26 cellular contexts compared by ENCODE assay signal in genomic region chr12:106720696-106721095, GRCh38.
"Had no signal": no experiment of that assay in that cellular context is flagged by ENCODE, and none has a peak within 500 bp of the region (broad histone marks: within the 10 kb centered on the region; RNA-seq: fewer than 3 reads in every experiment).

No MANE protein-coding gene starts in this region.

- H3K4me3 ChIP-seq: dorsolateral prefrontal cortex, gastrocnemius medialis, mucosa of descending colon, psoas muscle, sigmoid colon, testis, tibial nerve, vagina had no signal

- H3K36me3 ChIP-seq: gastrocnemius medialis, sigmoid colon, tibial nerve, vagina had no signal

- H3K4me1 ChIP-seq: gastrocnemius medialis, psoas muscle, sigmoid colon, testis, vagina had no signal

- H3K27me3 ChIP-seq: gastrocnemius medialis, sigmoid colon, testis, tibial nerve, vagina had no signal

- H3K9me3 Mint-ChIP-seq: mesothelial cell of epicardium; natural killer cell treated with Interleukin-12 subunit alpha and Interleukin-12 subunit beta and Interleukin-15 and Interleukin-18, amount 100 ng/mL, for 72 hours; neural crest cell; stimulated activated memory B cell treated with anti-CD40 and anti-IgM and Interleukin-4, amounts not matched to agents 10 μg/mL and 1 μg/mL and 100 μg/mL, for 72 hours had no signal

- H3K36me3 Mint-ChIP-seq: mesothelial cell of epicardium; naive B cell; natural killer cell treated with Interleukin-12 subunit alpha and Interleukin-12 subunit beta and Interleukin-15 and Interleukin-18, amount 100 ng/mL, for 72 hours; stimulated activated memory B cell treated with anti-CD40 and anti-IgM and Interleukin-4, amounts not matched to agents 10 μg/mL and 1 μg/mL and 100 μg/mL, for 72 hours had no signal

- H3K4me3 Mint-ChIP-seq: mesothelial cell of epicardium; naive B cell; natural killer cell treated with Interleukin-12 subunit alpha and Interleukin-12 subunit beta and Interleukin-15 and Interleukin-18, amount 100 ng/mL, for 72 hours; neural crest cell; stimulated activated memory B cell treated with anti-CD40 and anti-IgM and Interleukin-4, amounts not matched to agents 10 μg/mL and 1 μg/mL and 100 μg/mL, for 72 hours had no signal

- ATAC-seq: esophagus mucosa; gastrocnemius medialis; mucosa of descending colon; natural killer cell treated with Interleukin-12 subunit alpha and Interleukin-12 subunit beta and Interleukin-15 and Interleukin-18, amount 100 ng/mL, for 72 hours; psoas muscle; right cardiac atrium; stimulated activated memory B cell treated with anti-CD40 and anti-IgM and Interleukin-4, amounts not matched to agents 10 μg/mL and 1 μg/mL and 100 μg/mL, for 72 hours; stimulated activated naive CD8-positive, alpha-beta T cell treated with anti-CD3 and anti-CD28 coated beads, Interleukin-15, Interleukin-2, amounts not matched to agents 100 U/mL and 50 U/mL, for 24 hours had no signal

- H3K27ac Mint-ChIP-seq: mesothelial cell of epicardium; naive B cell; natural killer cell treated with Interleukin-12 subunit alpha and Interleukin-12 subunit beta and Interleukin-15 and Interleukin-18, amount 100 ng/mL, for 72 hours; stimulated activated memory B cell treated with anti-CD40 and anti-IgM and Interleukin-4, amounts not matched to agents 10 μg/mL and 1 μg/mL and 100 μg/mL, for 72 hours had no signal

- H3K27ac ChIP-seq: dorsolateral prefrontal cortex, epithelial cell of prostate, gastrocnemius medialis, psoas muscle, sigmoid colon, testis, tibial nerve, vagina had no signal

- H3K9me3 ChIP-seq: gastrocnemius medialis, mucosa of descending colon, psoas muscle, sigmoid colon, testis, tibial nerve, vagina had no signal

- DNase-seq: dorsolateral prefrontal cortex; effector CD4-positive, alpha-beta T cell; foreskin fibroblast; gastrocnemius medialis; mesenchymal stem cell; mucosa of descending colon; naive B cell; posterior cingulate gyrus; psoas muscle; right cardiac atrium; sigmoid colon; stimulated activated CD4-positive, alpha-beta T cell treated with anti-CD3 and anti-CD28 coated beads, Interleukin-2, amount 100 ng/mL, for 24 hours; stimulated activated CD4-positive, alpha-beta T cell treated with anti-CD3 and anti-CD28 coated beads, Interleukin-4, amount 100 ng/mL, for 4 hours; stimulated activated naive CD8-positive, alpha-beta T cell treated with anti-CD3 and anti-CD28 coated beads, Interleukin-15, Interleukin-2, amounts not matched to agents 100 U/mL and 50 U/mL, for 24 hours; substantia nigra; testis had no signal

- H3K4me1 Mint-ChIP-seq: mesothelial cell of epicardium; naive B cell; stimulated activated memory B cell treated with anti-CD40 and anti-IgM and Interleukin-4, amounts not matched to agents 10 μg/mL and 1 μg/mL and 100 μg/mL, for 72 hours had no signal

- FAIRE-seq: colon, keratinocyte had no signal
